In the genomic region with DNA sequence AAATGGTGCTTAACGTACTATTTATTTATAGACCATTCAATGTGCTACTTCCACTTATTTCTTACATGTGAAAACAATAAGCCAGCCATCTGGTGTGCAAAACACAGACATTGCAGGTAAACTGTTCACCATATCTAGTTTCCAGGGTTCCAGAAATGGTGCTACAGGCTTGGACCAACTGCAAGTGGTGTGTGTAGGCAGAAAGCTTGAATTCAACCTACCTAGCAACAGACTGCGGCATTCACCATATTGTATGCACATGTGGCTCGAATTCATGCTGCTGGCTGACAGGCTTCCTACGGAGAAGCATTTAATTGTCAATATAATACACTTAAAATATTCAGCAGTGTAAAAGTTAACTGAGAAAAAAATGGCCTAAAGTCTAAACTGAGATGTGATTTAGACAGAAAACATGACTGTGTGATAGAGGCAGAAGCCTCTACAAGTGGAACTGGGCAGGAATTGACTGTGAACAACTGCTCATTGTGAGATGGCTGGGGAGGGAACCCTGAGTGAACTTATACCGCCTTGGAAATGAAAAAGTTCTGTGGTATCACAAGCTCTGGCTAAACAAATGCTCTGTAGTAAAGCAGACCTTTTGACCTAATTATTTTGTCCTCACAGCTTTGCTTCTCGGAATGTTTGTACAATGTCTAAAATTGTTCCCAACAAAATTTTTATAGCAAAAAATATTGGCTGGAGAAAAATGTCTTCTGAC, we compare ENCODE assay signal across 1 cellular context.
TF ChIP-seq lines count a peak whose summit lies in the region.

No MANE protein-coding gene starts in this region.

TF ChIP-seq in WTC11, 78 proteins besides CTCF, POLR2A, EP300 and RAD21 (continued from another document):
- TF ChIP-seq, protein P1, sequence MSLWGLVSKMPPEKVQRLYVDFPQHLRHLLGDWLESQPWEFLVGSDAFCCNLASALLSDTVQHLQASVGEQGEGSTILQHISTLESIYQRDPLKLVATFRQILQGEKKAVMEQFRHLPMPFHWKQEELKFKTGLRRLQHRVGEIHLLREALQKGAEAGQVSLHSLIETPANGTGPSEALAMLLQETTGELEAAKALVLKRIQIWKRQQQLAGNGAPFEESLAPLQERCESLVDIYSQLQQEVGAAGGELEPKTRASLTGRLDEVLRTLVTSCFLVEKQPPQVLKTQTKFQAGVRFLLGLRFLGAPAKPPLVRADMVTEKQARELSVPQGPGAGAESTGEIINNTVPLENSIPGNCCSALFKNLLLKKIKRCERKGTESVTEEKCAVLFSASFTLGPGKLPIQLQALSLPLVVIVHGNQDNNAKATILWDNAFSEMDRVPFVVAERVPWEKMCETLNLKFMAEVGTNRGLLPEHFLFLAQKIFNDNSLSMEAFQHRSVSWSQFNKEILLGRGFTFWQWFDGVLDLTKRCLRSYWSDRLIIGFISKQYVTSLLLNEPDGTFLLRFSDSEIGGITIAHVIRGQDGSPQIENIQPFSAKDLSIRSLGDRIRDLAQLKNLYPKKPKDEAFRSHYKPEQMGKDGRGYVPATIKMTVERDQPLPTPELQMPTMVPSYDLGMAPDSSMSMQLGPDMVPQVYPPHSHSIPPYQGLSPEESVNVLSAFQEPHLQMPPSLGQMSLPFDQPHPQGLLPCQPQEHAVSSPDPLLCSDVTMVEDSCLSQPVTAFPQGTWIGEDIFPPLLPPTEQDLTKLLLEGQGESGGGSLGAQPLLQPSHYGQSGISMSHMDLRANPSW (CRISPR knock-in tag; conservative IDR thresholded peaks at IDR 0.05; ENCODE audit: low read depth): no peak
- TF ChIP-seq, protein P2, sequence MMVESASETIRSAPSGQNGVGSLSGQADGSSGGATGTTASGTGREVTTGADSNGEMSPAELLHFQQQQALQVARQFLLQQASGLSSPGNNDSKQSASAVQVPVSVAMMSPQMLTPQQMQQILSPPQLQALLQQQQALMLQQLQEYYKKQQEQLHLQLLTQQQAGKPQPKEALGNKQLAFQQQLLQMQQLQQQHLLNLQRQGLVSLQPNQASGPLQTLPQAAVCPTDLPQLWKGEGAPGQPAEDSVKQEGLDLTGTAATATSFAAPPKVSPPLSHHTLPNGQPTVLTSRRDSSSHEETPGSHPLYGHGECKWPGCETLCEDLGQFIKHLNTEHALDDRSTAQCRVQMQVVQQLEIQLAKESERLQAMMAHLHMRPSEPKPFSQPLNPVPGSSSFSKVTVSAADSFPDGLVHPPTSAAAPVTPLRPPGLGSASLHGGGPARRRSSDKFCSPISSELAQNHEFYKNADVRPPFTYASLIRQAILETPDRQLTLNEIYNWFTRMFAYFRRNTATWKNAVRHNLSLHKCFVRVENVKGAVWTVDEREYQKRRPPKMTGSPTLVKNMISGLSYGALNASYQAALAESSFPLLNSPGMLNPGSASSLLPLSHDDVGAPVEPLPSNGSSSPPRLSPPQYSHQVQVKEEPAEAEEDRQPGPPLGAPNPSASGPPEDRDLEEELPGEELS (CRISPR knock-in tag; IDR thresholded peaks at IDR 0.05): no peak
- TF ChIP-seq, protein P3, sequence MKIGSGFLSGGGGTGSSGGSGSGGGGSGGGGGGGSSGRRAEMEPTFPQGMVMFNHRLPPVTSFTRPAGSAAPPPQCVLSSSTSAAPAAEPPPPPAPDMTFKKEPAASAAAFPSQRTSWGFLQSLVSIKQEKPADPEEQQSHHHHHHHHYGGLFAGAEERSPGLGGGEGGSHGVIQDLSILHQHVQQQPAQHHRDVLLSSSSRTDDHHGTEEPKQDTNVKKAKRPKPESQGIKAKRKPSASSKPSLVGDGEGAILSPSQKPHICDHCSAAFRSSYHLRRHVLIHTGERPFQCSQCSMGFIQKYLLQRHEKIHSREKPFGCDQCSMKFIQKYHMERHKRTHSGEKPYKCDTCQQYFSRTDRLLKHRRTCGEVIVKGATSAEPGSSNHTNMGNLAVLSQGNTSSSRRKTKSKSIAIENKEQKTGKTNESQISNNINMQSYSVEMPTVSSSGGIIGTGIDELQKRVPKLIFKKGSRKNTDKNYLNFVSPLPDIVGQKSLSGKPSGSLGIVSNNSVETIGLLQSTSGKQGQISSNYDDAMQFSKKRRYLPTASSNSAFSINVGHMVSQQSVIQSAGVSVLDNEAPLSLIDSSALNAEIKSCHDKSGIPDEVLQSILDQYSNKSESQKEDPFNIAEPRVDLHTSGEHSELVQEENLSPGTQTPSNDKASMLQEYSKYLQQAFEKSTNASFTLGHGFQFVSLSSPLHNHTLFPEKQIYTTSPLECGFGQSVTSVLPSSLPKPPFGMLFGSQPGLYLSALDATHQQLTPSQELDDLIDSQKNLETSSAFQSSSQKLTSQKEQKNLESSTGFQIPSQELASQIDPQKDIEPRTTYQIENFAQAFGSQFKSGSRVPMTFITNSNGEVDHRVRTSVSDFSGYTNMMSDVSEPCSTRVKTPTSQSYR (CRISPR knock-in tag; IDR thresholded peaks at IDR 0.05): no peak
- TF ChIP-seq GRHL2 (CRISPR knock-in tag; IDR thresholded peaks at IDR 0.05; ENCODE audit: insufficient replicate concordance, severe bottlenecking) (no peak), ESRRA (CRISPR knock-in tag; IDR thresholded peaks at IDR 0.05; ENCODE audit: borderline replicate concordance) (no peak), KAT7 (CRISPR knock-in tag; IDR thresholded peaks at IDR 0.05; ENCODE audit: borderline replicate concordance) (no peak), PRRX2 (CRISPR knock-in tag; IDR thresholded peaks at IDR 0.05) (no peak)
- TF ChIP-seq, protein P4, sequence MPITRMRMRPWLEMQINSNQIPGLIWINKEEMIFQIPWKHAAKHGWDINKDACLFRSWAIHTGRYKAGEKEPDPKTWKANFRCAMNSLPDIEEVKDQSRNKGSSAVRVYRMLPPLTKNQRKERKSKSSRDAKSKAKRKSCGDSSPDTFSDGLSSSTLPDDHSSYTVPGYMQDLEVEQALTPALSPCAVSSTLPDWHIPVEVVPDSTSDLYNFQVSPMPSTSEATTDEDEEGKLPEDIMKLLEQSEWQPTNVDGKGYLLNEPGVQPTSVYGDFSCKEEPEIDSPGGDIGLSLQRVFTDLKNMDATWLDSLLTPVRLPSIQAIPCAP (CRISPR knock-in tag; IDR thresholded peaks at IDR 0.05): no peak
- TF ChIP-seq, protein P5, sequence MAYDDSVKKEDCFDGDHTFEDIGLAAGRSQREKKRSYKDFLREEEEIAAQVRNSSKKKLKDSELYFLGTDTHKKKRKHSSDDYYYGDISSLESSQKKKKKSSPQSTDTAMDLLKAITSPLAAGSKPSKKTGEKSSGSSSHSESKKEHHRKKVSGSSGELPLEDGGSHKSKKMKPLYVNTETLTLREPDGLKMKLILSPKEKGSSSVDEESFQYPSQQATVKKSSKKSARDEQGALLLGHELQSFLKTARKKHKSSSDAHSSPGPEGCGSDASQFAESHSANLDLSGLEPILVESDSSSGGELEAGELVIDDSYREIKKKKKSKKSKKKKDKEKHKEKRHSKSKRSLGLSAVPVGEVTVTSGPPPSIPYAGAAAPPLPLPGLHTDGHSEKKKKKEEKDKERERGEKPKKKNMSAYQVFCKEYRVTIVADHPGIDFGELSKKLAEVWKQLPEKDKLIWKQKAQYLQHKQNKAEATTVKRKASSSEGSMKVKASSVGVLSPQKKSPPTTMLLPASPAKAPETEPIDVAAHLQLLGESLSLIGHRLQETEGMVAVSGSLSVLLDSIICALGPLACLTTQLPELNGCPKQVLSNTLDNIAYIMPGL (CRISPR knock-in tag; IDR thresholded peaks at IDR 0.05): no peak
